In the genomic region with DNA sequence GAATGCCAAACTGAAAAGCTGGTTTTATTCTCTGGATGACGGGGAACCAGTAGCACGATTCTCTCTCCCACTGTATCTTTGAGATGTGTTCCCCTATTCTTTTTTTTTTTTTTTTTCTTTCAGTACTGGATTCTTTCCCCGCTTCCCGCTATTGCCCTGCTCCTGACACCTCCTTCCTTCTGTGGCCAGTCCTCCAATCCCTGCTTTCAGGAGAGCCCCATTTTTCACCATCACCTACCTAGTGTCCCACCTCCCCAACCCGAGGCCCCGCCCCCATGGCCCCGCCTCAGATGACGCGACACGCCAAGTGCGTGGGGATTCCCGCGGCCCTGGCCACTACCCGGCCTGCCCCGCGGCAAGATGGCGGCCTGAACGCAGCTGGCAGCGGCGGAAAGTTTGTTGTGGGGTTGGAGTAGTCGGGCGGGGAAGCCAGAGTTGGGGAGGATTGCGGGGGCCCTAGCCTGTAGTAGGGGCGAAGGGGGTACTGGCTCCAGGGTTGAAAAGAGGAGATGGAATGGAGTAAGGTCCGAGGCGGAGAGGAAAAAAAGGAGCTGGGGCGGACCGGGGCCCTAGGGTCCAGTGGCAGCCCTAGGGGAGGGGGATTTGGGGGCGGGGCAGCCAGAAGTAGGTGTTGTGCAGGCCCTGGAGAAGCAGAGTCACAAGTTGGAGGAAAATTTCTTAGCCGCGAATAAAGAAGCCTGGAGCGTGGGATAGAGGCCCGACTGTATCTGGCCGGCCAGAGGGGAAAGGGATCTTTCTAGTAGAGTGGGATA, we compare ENCODE assay signal across 8 cellular contexts. TPM values are rescaled to one million over a fixed set of nuclear protein-coding genes. Genes with fewer than 3 reads are reported as not detected.
DNase-seq lines count a peak whose midpoint lies in the region; ATAC-seq and TF ChIP-seq lines count a peak whose summit lies in the region.

Gene TJAP1 (plus strand): TSS at position 336 of the 773 bp plus-strand sequence. CDS start 21,432 bp downstream, outside the sequence.

- DNase-seq in G401 (ENCODE audit: low spot score) (peak; percentile 96), HCT116 (ENCODE audit: low read depth, low spot score) (peak; percentile 64), NCI-H1092 treated with DMSO at 0.1 percent for 48 hours (lab: John Stamatoyannopoulos, UW) (peak; percentile 97), head of caudate nucleus (peak; percentile 88 to 99 (median 96)), osteocyte (ENCODE audit: extremely low spot score, unreplicated experiment) (peak; percentile 97), thoracic aorta (ENCODE audit: low spot score) (peak; percentile 72)
- DNase-seq in activated naive CD8-positive, alpha-beta T cell treated with anti-CD3 and anti-CD28 coated beads for 36 hours: peak; percentile 98

- POLR2A ChIA-PET in HCT116 (lab: Charles Lee): interaction anchor here (0.6 to 1.4 kb wide), 6 partner anchors 16 to 88 kb away, joined by 3 to 6 read pairs (median 4); no protein-coding TSS in a partner anchor

- peaks cover 37% of the 10 kb centered on the region for H3K4me1 Mint-ChIP-seq in activated naive CD8-positive, alpha-beta T cell treated with anti-CD3 and anti-CD28 coated beads for 36 hours
- peaks cover 33% of the 10 kb centered on the region for H3K4me1 Mint-ChIP-seq in osteocyte (ENCODE audit: unreplicated experiment)

- BruUV-seq in HCT116 (replicated peaks; lab: Mats Ljungman, UMichigan): no TSS peak

- H3K4me3 Mint-ChIP-seq in activated naive CD8-positive, alpha-beta T cell treated with anti-CD3 and anti-CD28 coated beads for 36 hours: peak within 1 kb of the TSS; percentile 98
- H3K4me3 Mint-ChIP-seq in osteocyte (ENCODE audit: unreplicated experiment): peak within 1 kb of the TSS; percentile 94

- intact Hi-C loops in HCT116 (cut with micrococcal nuclease) (no loop called here), head of caudate nucleus (cut with DNase I) (no loop called here)

- in situ Hi-C loops in G401 (cut with HindIII; ENCODE audit: low sequenced_read_pairs): no loop called here

- peaks cover 48% of the 10 kb centered on the region for H3K79me2 ChIP-seq in HCT116 (ENCODE audit: insufficient read depth, low read length)
- peaks cover 25% of the 10 kb centered on the region for H3K79me2 ChIP-seq in SU-DHL-6 (ENCODE audit: insufficient read depth, low read length)

- H3K9ac ChIP-seq in HCT116 (ENCODE audit: low read length): peak within 1 kb of the TSS; percentile 90
- peak within 1 kb of the TSS; percentile 75 for H3K9ac ChIP-seq in SU-DHL-6 (ENCODE audit: low read length)

- H3K9me2 ChIP-seq in HCT116 (ENCODE audit: insufficient read depth): no peaks in the 10 kb centered on the region
- H3K9me2 ChIP-seq in SU-DHL-6 (replicated peaks; ENCODE audit: insufficient read depth, low read length): no peaks in the 10 kb centered on the region

- peak; percentile 69 for TF ChIP-seq POLR2A in HCT116 (IDR thresholded peaks at IDR 0.05; ENCODE audit: borderline replicate concordance, extremely low read depth, insufficient read depth, insufficient read length)

- no peaks in the 10 kb centered on the region for H3K27me3 Mint-ChIP-seq in activated naive CD8-positive, alpha-beta T cell treated with anti-CD3 and anti-CD28 coated beads for 36 hours
- H3K27me3 Mint-ChIP-seq in osteocyte (ENCODE audit: unreplicated experiment): no peaks in the 10 kb centered on the region

- TF ChIP-seq CTCF in HCT116 (IDR thresholded peaks at IDR 0.05 in 2 of 3, conservative IDR thresholded peaks at IDR 0.05 in 1 of 3; ENCODE audit: borderline replicate concordance in 1 of 3, insufficient read depth in 1 of 3, low read depth in 2 of 3, low read length in 2 of 3) (no peak), SU-DHL-6 (IDR thresholded peaks at IDR 0.05; ENCODE audit: insufficient read depth, low read length, poor library complexity, severe bottlenecking) (no peak), osteocyte (IDR thresholded peaks at IDR 0.05) (no peak), thoracic aorta (IDR thresholded peaks at IDR 0.05) (no peak)

- peak within 1 kb of the TSS; percentile 84 for H3K4me2 ChIP-seq in HCT116 (ENCODE audit: low read length)
- H3K4me2 ChIP-seq in SU-DHL-6 (ENCODE audit: low read depth, low read length, poor library complexity, severe bottlenecking): peak within 1 kb of the TSS; percentile 87

- H3K36me3 ChIP-seq in HCT116 (ENCODE audit: control insufficient read depth in 1 of 2, insufficient read depth in 2 of 2, low read length in 2 of 2) (no peaks in the 10 kb centered on the region), SU-DHL-6 (ENCODE audit: low read length) (no peaks in the 10 kb centered on the region), thoracic aorta (no peaks in the 10 kb centered on the region)

- H3K9me3 ChIP-seq in HCT116 (ENCODE audit: control insufficient read depth in 1 of 2, insufficient read depth in 1 of 2, low read depth in 1 of 2, low read length in 2 of 2): no peaks in the 10 kb centered on the region
- no peaks in the 10 kb centered on the region for H3K9me3 ChIP-seq in SU-DHL-6 (ENCODE audit: insufficient read depth, low read length)
- no peaks in the 10 kb centered on the region for H3K9me3 ChIP-seq in thoracic aorta

- TF ChIP-seq RAD21 in HCT116 (IDR thresholded peaks at IDR 0.05; ENCODE audit: low read depth): no peak

- CTCF ChIA-PET in HCT116 (lab: Charles Lee): interaction anchor here (0.7 kb wide), 1 partner anchor 21 kb away, joined by 3 read pairs; no protein-coding TSS in a partner anchor

- H3K4me1 ChIP-seq in HCT116 (ENCODE audit: control insufficient read depth in 1 of 2, insufficient read depth in 2 of 2, low read length in 2 of 2) (peaks cover 9 to 42% of the 10 kb centered on the region in 2 experiments; a peak in 3 of 4 replicates), thoracic aorta (ENCODE audit: control insufficient read depth in 1 of 2, low read depth in 2 of 2) (peaks cover 6 to 22% of the 10 kb centered on the region in 2 donors)

- no peaks in the 10 kb centered on the region for H3K9me3 Mint-ChIP-seq in activated naive CD8-positive, alpha-beta T cell treated with anti-CD3 and anti-CD28 coated beads for 36 hours
- H3K9me3 Mint-ChIP-seq in osteocyte (ENCODE audit: unreplicated experiment): no peaks in the 10 kb centered on the region

- peaks cover 8% of the 10 kb centered on the region; the same call in 1 of the 2 replicates for H3F3A ChIP-seq in SU-DHL-6 (ENCODE audit: insufficient read depth)

- peak; percentile 99 for ATAC-seq in HCT116
- ATAC-seq in thoracic aorta (ENCODE audit: insufficient number of reproducible peaks, low FRiP score, low read depth): peak; percentile 87

- RAD21 ChIA-PET in HCT116 (lab: Charles Lee; ENCODE audit: low non-redundant PET in 1 of 2, low total read pairs in 2 of 2, uncharacterized antibody in 2 of 2, unreplicated experiment in 2 of 2): interaction anchor here (0.6 to 0.8 kb wide), 2 partner anchors 19 to 108 kb away, joined by 3 to 4 read pairs; partner anchors contain the start of gene ZNF318 (in 1 of the 2)

- peak within 1 kb of the TSS; percentile 36 for H2AFZ ChIP-seq in HCT116 (ENCODE audit: low read depth, low read length, poor library complexity, severe bottlenecking)
- H2AFZ ChIP-seq in SU-DHL-6 (ENCODE audit: low read depth, low read length, severe bottlenecking): peak within 1 kb of the TSS; percentile 87

- H3K27me3 ChIP-seq in HCT116 (ENCODE audit: insufficient read depth, low read length) (no peaks in the 10 kb centered on the region), SU-DHL-6 (ENCODE audit: low read length) (no peaks in the 10 kb centered on the region), thoracic aorta (replicated peaks; ENCODE audit: insufficient read depth) (no peaks in the 10 kb centered on the region)

- H3K27ac Mint-ChIP-seq in activated naive CD8-positive, alpha-beta T cell treated with anti-CD3 and anti-CD28 coated beads for 36 hours: peak within 1 kb of the TSS; percentile 95
- peak within 1 kb of the TSS; percentile 96 for H3K27ac Mint-ChIP-seq in osteocyte (ENCODE audit: unreplicated experiment)

- H4K20me1 ChIP-seq in HCT116 (ENCODE audit: insufficient read depth) (no peaks in the 10 kb centered on the region), SU-DHL-6 (ENCODE audit: low read depth, low read length) (0 out of 2 replicates have a peak, but pooled peaks cover 2% of the 10 kb centered on the region)

- peaks cover 13% of the 10 kb centered on the region for H3K36me3 Mint-ChIP-seq in activated naive CD8-positive, alpha-beta T cell treated with anti-CD3 and anti-CD28 coated beads for 36 hours
- H3K36me3 Mint-ChIP-seq in osteocyte (ENCODE audit: unreplicated experiment): no peaks in the 10 kb centered on the region

- H3K4me3 ChIP-seq in HCT116 (replicated peaks in 1 of 2; ENCODE audit: low read depth in 1 of 2, low read length in 2 of 2) (peak within 1 kb of the TSS; percentile 66 to 86), SU-DHL-6 (ENCODE audit: insufficient read depth, low read length, poor library complexity, severe bottlenecking) (peak within 1 kb of the TSS; percentile 69), thoracic aorta (peak within 1 kb of the TSS; percentile 87)

- H3K27ac ChIP-seq in HCT116 (ENCODE audit: low read depth, low read length) (peak within 1 kb of the TSS; percentile 12; the same call in 1 of the 2 replicates), SU-DHL-6 (ENCODE audit: low read depth, low read length) (no peak within 1 kb of the TSS; the same call in 1 of the 2 replicates), thoracic aorta (peak within 1 kb of the TSS; percentile 49 to 59)

TF ChIP-seq in HCT116, 20 proteins besides CTCF, POLR2A, EP300 and RAD21:
- TF ChIP-seq SRF (IDR thresholded peaks at IDR 0.05; ENCODE audit: low read depth) (no peak), YY1 (IDR thresholded peaks at IDR 0.05; ENCODE audit: extremely low read depth, insufficient replicate concordance, low read depth, low read length) (peak; percentile 97), POLR2AphosphoS5 (IDR thresholded peaks at IDR 0.05; ENCODE audit: low read depth, low read length) (peak; percentile 91), ZFX (IDR thresholded peaks at IDR 0.05) (peak; percentile 32; the same call in 1 of the 2 replicates), SIN3A (IDR thresholded peaks at IDR 0.05; ENCODE audit: low read depth) (peak; percentile 66; the same call in 1 of the 2 replicates), ZNF274 (IDR thresholded peaks at IDR 0.05; ENCODE audit: low read depth, low read length) (no peak), TCF7L2 (IDR thresholded peaks at IDR 0.05; ENCODE audit: borderline replicate concordance, extremely low read depth, insufficient read depth, insufficient read length) (peak; percentile 19), SP1 (IDR thresholded peaks at IDR 0.05; ENCODE audit: low read depth) (peak; percentile 46; the same call in 1 of the 2 replicates), EGR1 (IDR thresholded peaks at IDR 0.05; ENCODE audit: low read depth) (0 out of 2 replicates have a peak, but pooled peaks have one; percentile 36)

RNA-seq across cellular contexts. Expression of gene TJAP1, which starts in this region (rescaled TPM):
- total RNA-seq in G401 (2014; rRNA removed; shearing (Covaris generic)): 14.5 and 16.9 TPM in 2 replicates
- total RNA-seq in HCT116 (2021; ENCODE audit: unreplicated experiment) (45.2 TPM), osteocyte (38.7 and 42.8 TPM in 2 replicates), thoracic aorta (10 to 100 TPM; 19.5 to 21.0 TPM)
- 29.1 and 32.0 TPM in 2 replicates for polyA plus RNA-seq in HCT116 (2012)
- total RNA-seq in activated naive CD8-positive, alpha-beta T cell treated with anti-CD3 and anti-CD28 coated beads for 36 hours: 10 to 100 TPM; 36.5 to 37.2 TPM
